Comparison of ENCODE assay signal across 30 cellular contexts in genomic region chr6:135640048-135640447, GRCh38.
"Had no signal": no experiment of that assay in that cellular context is flagged by ENCODE, and none has a peak within 500 bp of the region (broad histone marks: within the 10 kb centered on the region; RNA-seq: fewer than 3 reads in every experiment).

No MANE protein-coding gene starts in this region.

- ATAC-seq: left lung; lower lobe of right lung; naive thymus-derived CD8-positive, alpha-beta T cell; psoas muscle; T-cell had no signal

- DNase-seq: activated CD8-positive, alpha-beta memory T cell treated with anti-CD3 and anti-CD28 coated beads for 24 hours; activated gamma-delta T cell; activated naive CD8-positive, alpha-beta T cell treated with anti-CD3 and anti-CD28 coated beads, Interleukin-2, amount 10 ng/mL, durations not matched to agents 7 days and 5 days; activated T-cell treated with anti-CD3 and anti-CD28 coated beads, Interleukin-2, amount 50 U/mL, for 48 hours; amniotic stem cell; brain microvascular endothelial cell; dorsolateral prefrontal cortex; effector memory CD4-positive, alpha-beta T cell; glutamatergic neuron; left lung; lower lobe of right lung; mesenchymal stem cell; naive thymus-derived CD8-positive, alpha-beta T cell; occipital lobe; psoas muscle; stimulated activated CD4-positive, alpha-beta T cell treated with anti-CD3 and anti-CD28 coated beads, Interleukin-15, amount 100 ng/mL, for 24 hours; stomach; T-cell; T-helper 9 cell; thyroid gland; upper lobe of left lung had no signal

- H3K27me3 Mint-ChIP-seq: activated naive CD8-positive, alpha-beta T cell treated with anti-CD3 and anti-CD28 coated beads, Interleukin-2, amount 10 ng/mL, durations not matched to agents 7 days and 5 days; T-cell had no signal

- H3K36me3 Mint-ChIP-seq: naive thymus-derived CD8-positive, alpha-beta T cell; neural progenitor cell; T-cell had no signal

- H3K4me2 ChIP-seq: neural progenitor cell had no signal

- H3K27ac Mint-ChIP-seq: activated naive CD8-positive, alpha-beta T cell treated with anti-CD3 and anti-CD28 coated beads, Interleukin-2, amount 10 ng/mL, durations not matched to agents 7 days and 5 days; naive thymus-derived CD8-positive, alpha-beta T cell; neural progenitor cell; T-cell had no signal

- H3K27me3 ChIP-seq: brain microvascular endothelial cell, dorsolateral prefrontal cortex, left lung, neural progenitor cell, stomach, thyroid gland, upper lobe of left lung, vagina had no signal

- H3K4me1 ChIP-seq: left lung, lower lobe of right lung, neural progenitor cell, parathyroid adenoma, psoas muscle, stomach, thyroid gland, upper lobe of left lung, vagina had no signal

- H3K4me1 Mint-ChIP-seq: neural progenitor cell had no signal

- H2AFZ ChIP-seq: neural progenitor cell, parathyroid adenoma had no signal

- H3K4me3 Mint-ChIP-seq: activated naive CD8-positive, alpha-beta T cell treated with anti-CD3 and anti-CD28 coated beads, Interleukin-2, amount 10 ng/mL, durations not matched to agents 7 days and 5 days; naive thymus-derived CD8-positive, alpha-beta T cell; neural progenitor cell; T-cell had no signal

- H3K36me3 ChIP-seq: brain microvascular endothelial cell, left lung, lower lobe of right lung, neural progenitor cell, stomach, thyroid gland, upper lobe of left lung, vagina had no signal

- H3K9ac ChIP-seq: neural progenitor cell, parathyroid adenoma had no signal

- FAIRE-seq: astrocyte, frontal cortex, islet of Langerhans, TTC549 had no signal

- H3K9me3 ChIP-seq: left lung, lower lobe of right lung, psoas muscle, stomach, thyroid gland, upper lobe of left lung, vagina had no signal

- H3K9me3 Mint-ChIP-seq: neural progenitor cell, T-cell had no signal

- H3K4me3 ChIP-seq: coronary artery, dorsolateral prefrontal cortex, left lung, lower lobe of right lung, neural progenitor cell, psoas muscle, stomach, thyroid gland, upper lobe of left lung, vagina had no signal

- H3K27ac ChIP-seq: brain microvascular endothelial cell, coronary artery, dorsolateral prefrontal cortex, left lung, lower lobe of right lung, neural progenitor cell, parathyroid adenoma, psoas muscle, stomach, thyroid gland, upper lobe of left lung, vagina, VCaP had no signal
